In the genomic region with DNA sequence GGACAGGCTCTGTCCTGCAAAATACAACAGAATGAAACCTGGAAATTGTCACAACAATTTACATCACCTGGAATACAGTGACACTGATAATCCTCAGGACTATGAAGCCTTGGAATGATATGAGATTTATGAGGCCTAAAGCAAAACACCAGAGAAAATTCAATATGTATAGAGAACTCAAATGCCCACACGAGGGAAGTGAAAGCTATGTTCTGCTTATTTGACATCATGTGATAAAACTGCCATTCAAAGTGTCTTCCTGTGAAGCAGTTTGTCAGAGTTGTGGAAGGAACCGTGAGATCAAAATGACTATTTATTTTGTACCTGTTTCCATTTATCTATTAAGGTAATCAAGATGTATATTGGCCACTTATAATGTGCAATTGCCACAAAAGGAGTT, we compare ENCODE assay signal across 11 cellular contexts.
A peak's percentile ranks its signal among the peaks of the same experiment; 100 is the strongest.
DNase-seq lines count a peak whose midpoint lies in the region; ATAC-seq lines count a peak whose summit lies in the region.
"Had no signal": no experiment of that assay in that cellular context is flagged by ENCODE, and none has a peak within 500 bp of the region (broad histone marks: within the 10 kb centered on the region; RNA-seq: fewer than 3 reads in every experiment).

No MANE protein-coding gene starts in this region.

- DNase-seq in naive B cell (peak; percentile 57), DMS153 treated with DMSO at 0.1 percent for 48 hours (lab: John Stamatoyannopoulos, UW; ENCODE audit: unreplicated experiment) (no peak), NCI-H2227 treated with DMSO at 0.1 percent for 48 hours (lab: John Stamatoyannopoulos, UW) (no peak), NCI-H524 treated with DMSO at 0.1 percent for 48 hours (lab: John Stamatoyannopoulos, UW) (no peak)
- DNase-seq in activated CD4-positive, alpha-beta T cell treated with anti-CD3 and anti-CD28 coated beads, Interleukin-2, amount 50 U/mL, for 4 hours = no peak
- DNase-seq: effector memory CD8-positive, alpha-beta T cell; MG63 had no signal

- peaks cover 39 to 62% (median 53%) of the 10 kb centered on the region in 3 donors for H3K4me1 Mint-ChIP-seq in naive B cell

- no peaks in the 10 kb centered on the region for H3K27me3 Mint-ChIP-seq in naive B cell

- peak overlapping the region; percentile 34 to 90 (median 68) for H3K27ac Mint-ChIP-seq in naive B cell
- H3K27ac Mint-ChIP-seq: effector memory CD8-positive, alpha-beta T cell; stimulated activated naive CD8-positive, alpha-beta T cell treated with anti-CD3 and anti-CD28 coated beads, Interleukin-15, Interleukin-2, amounts not matched to agents 100 ng/mL and 50 ng/mL, for 24 hours had no signal

- H3K36me3 Mint-ChIP-seq in naive B cell = peaks cover 0 to 8% of the 10 kb centered on the region in 2 donors

- ATAC-seq in GM18907 (IDR thresholded peaks at IDR 0.05; ENCODE audit: unreplicated experiment) (peak; percentile 76), HG02610 (IDR thresholded peaks at IDR 0.05; ENCODE audit: unreplicated experiment) (peak; percentile 78), HG03558 (IDR thresholded peaks at IDR 0.05; ENCODE audit: extremely low read depth, unreplicated experiment) (peak; percentile 74), naive B cell (ENCODE audit: low read depth in 2 of 2) (peak; percentile 62 to 71)
- ATAC-seq: effector memory CD8-positive, alpha-beta T cell had no signal

- H3K4me3 Mint-ChIP-seq in naive B cell = peak overlapping the region in 7 of 8 donors; percentile 0 to 73 (median 40)
- H3K4me3 Mint-ChIP-seq: effector memory CD8-positive, alpha-beta T cell; stimulated activated naive CD8-positive, alpha-beta T cell treated with anti-CD3 and anti-CD28 coated beads, Interleukin-15, Interleukin-2, amounts not matched to agents 100 ng/mL and 50 ng/mL, for 24 hours had no signal

- peaks cover 0 to 4% (median 0%) of the 10 kb centered on the region in 7 donors for H3K9me3 Mint-ChIP-seq in naive B cell
- H3K9me3 Mint-ChIP-seq: effector memory CD8-positive, alpha-beta T cell had no signal
